8 cellular contexts compared by ENCODE assay signal in genomic region chr10:12782537-12782936, GRCh38.
DNase-seq lines count a peak whose midpoint lies in the region; ATAC-seq and TF ChIP-seq lines count a peak whose summit lies in the region.

No MANE protein-coding gene starts in this region.

- H3K56ac ChIP-seq in H9 (ENCODE audit: insufficient read length, low read depth, low read length) = no peak overlapping the region

- no peaks in the 10 kb centered on the region for H3K27me3 ChIP-seq in H9 (ENCODE audit: insufficient read depth, low read length)
- H3K27me3 ChIP-seq in SJSA1 (replicated peaks) = no peaks in the 10 kb centered on the region

- H3K9me3 ChIP-seq in H9 (ENCODE audit: control insufficient read depth, low read depth, low read length) = no peaks in the 10 kb centered on the region
- H3K9me3 ChIP-seq in SJSA1 (replicated peaks) = no peaks in the 10 kb centered on the region

- H2BK120ac ChIP-seq in H9 (ENCODE audit: low read depth, low read length, poor library complexity, severe bottlenecking) = no peak overlapping the region

- no peak overlapping the region for H3K4ac ChIP-seq in H9 (ENCODE audit: low read depth, low read length)

- no peak overlapping the region for H3K27ac ChIP-seq in H9 (ENCODE audit: insufficient read length, low read depth, low read length)
- no peak overlapping the region for H3K27ac ChIP-seq in SJSA1

- no peak for ATAC-seq in natural killer cell
- no peak for ATAC-seq in HG02763 (IDR thresholded peaks at IDR 0.05; ENCODE audit: unreplicated experiment)

- H2AFZ ChIP-seq in H9 (ENCODE audit: low read length) = no peak overlapping the region

- no peak overlapping the region for H3T11ph ChIP-seq in H9 (ENCODE audit: low read length)

- H3K4me2 ChIP-seq in H9 (ENCODE audit: insufficient read depth, insufficient read length, low read length) = no peak overlapping the region

- no peak overlapping the region for H4K8ac ChIP-seq in H9 (replicated peaks; ENCODE audit: insufficient read length, low read depth, low read length)

- no peak overlapping the region for H3K9ac ChIP-seq in H9 (ENCODE audit: extremely low read depth, insufficient read length, low read length)

- intact Hi-C loops in CD14-positive monocyte (cut with micrococcal nuclease) = no loop called here
- intact Hi-C loops in natural killer cell (cut with micrococcal nuclease) = loop anchor here (10.0 kb wide), 1 partner anchor 292 kb away; no protein-coding TSS in a partner anchor

- H3K36me3 Mint-ChIP-seq in CD14-positive monocyte = peaks cover 0 to 1% of the 10 kb centered on the region in 2 donors
- no peaks in the 10 kb centered on the region for H3K36me3 Mint-ChIP-seq in H9 (ENCODE audit: insufficient read depth in 1 of 3, low read depth in 3 of 3)
- H3K36me3 Mint-ChIP-seq in natural killer cell = no peaks in the 10 kb centered on the region

- H3K4me1 Mint-ChIP-seq in CD14-positive monocyte (peaks cover 3% of the 10 kb centered on the region), H9 (peaks cover 17 to 29% of the 10 kb centered on the region in 2 experiments), natural killer cell (peaks cover 6 to 10% of the 10 kb centered on the region in 2 donors)

- H3K9me3 Mint-ChIP-seq in CD14-positive monocyte (peaks cover 0 to 4% (median 1%) of the 10 kb centered on the region in 7 donors), H9 (no peaks in the 10 kb centered on the region; a peak in 1 of 5 replicates), natural killer cell (no peaks in the 10 kb centered on the region)

- no peak overlapping the region for H3K4me3 ChIP-seq in SJSA1
- H3K4me3 ChIP-seq in choroid plexus epithelial cell (ENCODE audit: low read depth, low read length) = no peak overlapping the region

- no peak overlapping the region for H2AK5ac ChIP-seq in H9 (ENCODE audit: insufficient read length, low read length)

- no peaks in the 10 kb centered on the region for H3K4me1 ChIP-seq in H9 (ENCODE audit: insufficient read depth, low read length)
- H3K4me1 ChIP-seq in SJSA1 (replicated peaks) = no peaks in the 10 kb centered on the region

- H2BK12ac ChIP-seq in H9 (ENCODE audit: insufficient read length, low read depth, low read length) = no peak overlapping the region

- no peaks in the 10 kb centered on the region for H3K36me3 ChIP-seq in SJSA1

- H3K14ac ChIP-seq in H9 (ENCODE audit: insufficient read depth, low read length) = no peak overlapping the region

- H2BK20ac ChIP-seq in H9 (ENCODE audit: low read depth, low read length, poor library complexity, severe bottlenecking) = no peak overlapping the region

- H3K18ac ChIP-seq in H9 (ENCODE audit: insufficient read length, low read depth, low read length) = no peak overlapping the region

- TF ChIP-seq CTCF in CD14-positive monocyte (IDR thresholded peaks at IDR 0.05) (peak; percentile 60), H9 (conservative IDR thresholded peaks at IDR 0.05) (peak; percentile 86), choroid plexus epithelial cell (conservative IDR thresholded peaks at IDR 0.05; ENCODE audit: low read depth, low read length) (peak; percentile 90), natural killer cell (IDR thresholded peaks at IDR 0.05) (peak; percentile 75)

- H3K27me3 Mint-ChIP-seq in CD14-positive monocyte (ENCODE audit: low read depth in 3 of 3) = peaks cover 0 to 6% (median 0%) of the 10 kb centered on the region in 3 donors
- peaks cover 2% of the 10 kb centered on the region; the same call in 1 of the 2 replicates for H3K27me3 Mint-ChIP-seq in H9 (ENCODE audit: low read depth)
- no peaks in the 10 kb centered on the region for H3K27me3 Mint-ChIP-seq in natural killer cell (ENCODE audit: low read depth in 2 of 2)

- no peak overlapping the region for H4K91ac ChIP-seq in H9 (ENCODE audit: insufficient read length, low read depth, low read length)

- H3K4me3 Mint-ChIP-seq in CD14-positive monocyte = no peak overlapping the region
- no peak overlapping the region for H3K4me3 Mint-ChIP-seq in H9
- H3K4me3 Mint-ChIP-seq in natural killer cell = no peak overlapping the region

- H3K27ac Mint-ChIP-seq in CD14-positive monocyte (no peak overlapping the region), H9 (peak overlapping the region in 1 of 3 experiments; percentile 20; a peak in 1 of 7 replicates), natural killer cell (no peak overlapping the region)

- no peak overlapping the region for H2BK15ac ChIP-seq in H9 (ENCODE audit: low read depth, low read length)

- H4K20me1 ChIP-seq in H9 (ENCODE audit: control insufficient read depth, insufficient read depth, insufficient read length) = no peaks in the 10 kb centered on the region

- no peak overlapping the region for H2BK5ac ChIP-seq in H9 (ENCODE audit: insufficient read length, low read length)

- WGBS in H9 (ENCODE audit: extremely low coverage, insufficient read length, low lambda C conversion rate) = no CpG with 5 or more reads among the region's 8 CpGs

- H3K79me2 ChIP-seq in H9 (ENCODE audit: insufficient read depth, low read length) = no peaks in the 10 kb centered on the region

- H3K23ac ChIP-seq in H9 (ENCODE audit: insufficient read length, low read depth, low read length) = no peak overlapping the region

- H3K23me2 ChIP-seq in H9 (ENCODE audit: insufficient read length, low read depth, low read length, poor library complexity, severe bottlenecking) = no peaks in the 10 kb centered on the region

- no peak for DNase-seq in CD14-positive monocyte (ENCODE audit: low spot score)
- peak; percentile 60 for DNase-seq in H9
- peak; percentile 45 to 65 for DNase-seq in SJSA1 (ENCODE audit: low read depth in 1 of 2, low spot score in 2 of 2)
- DNase-seq in choroid plexus epithelial cell (ENCODE audit: low read depth) = peak; percentile 61
- DNase-seq in natural killer cell = no peak
- no peak for DNase-seq in NCI-H2081 treated with DMSO at 0.1 percent for 48 hours (lab: John Stamatoyannopoulos, UW)
- no peak for DNase-seq in NCI-H2107 (lab: John Stamatoyannopoulos, UW)

- no peak overlapping the region for H4K5ac ChIP-seq in H9 (ENCODE audit: insufficient read length, low read depth, low read length)

- H3K79me1 ChIP-seq in H9 (ENCODE audit: insufficient read depth, low read depth, low read length, poor library complexity, severe bottlenecking) = no peaks in the 10 kb centered on the region

Comparison
In these comparisons a context has a peak if more than half of its experiments do, and no peak if none do; other contexts are left out.
1. DNase-seq: peak in H9 (single experiment), SJSA1 (2 of 2) and choroid plexus epithelial cell (single experiment); none in CD14-positive monocyte (single experiment), natural killer cell (single experiment), NCI-H2081 treated with DMSO at 0.1 percent for 48 hours (single experiment) and NCI-H2107 (single experiment).
2. Peak in every context shown above with its lines, with median percentiles within 50 percentile points of each other: CTCF ChIP-seq.